20 cellular contexts compared by ENCODE assay signal in the genomic region with DNA sequence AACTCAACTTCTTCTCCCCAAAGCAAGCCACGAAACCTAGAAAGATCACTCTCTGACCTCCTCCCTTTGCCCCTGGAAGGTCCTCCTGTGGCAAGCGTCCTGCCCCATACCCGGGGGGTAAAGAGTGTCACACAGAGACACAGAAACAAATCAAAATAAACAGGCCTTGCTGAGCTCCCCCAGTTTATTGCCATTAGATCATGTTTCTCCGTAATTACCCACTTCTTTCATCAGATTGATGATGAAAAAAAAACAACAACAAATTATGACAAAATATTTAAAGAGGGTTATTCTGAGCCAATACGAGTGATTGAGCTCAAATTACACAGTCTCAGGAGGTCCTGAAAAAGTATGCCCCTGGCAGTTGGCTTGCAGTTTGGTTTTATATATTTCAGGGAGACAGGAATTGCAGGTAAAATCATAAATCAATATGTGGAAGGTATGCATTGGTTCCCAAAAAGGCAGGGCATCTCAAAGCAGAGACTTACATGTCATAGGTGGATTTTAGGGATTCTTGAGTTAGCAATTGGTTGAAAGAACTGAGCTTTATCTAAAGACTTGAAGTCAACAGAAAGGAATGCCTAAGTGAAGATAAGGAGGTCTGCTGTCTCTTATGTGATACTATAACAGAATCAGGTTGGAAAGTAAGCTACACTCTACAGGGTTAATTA.
DNase-seq lines count a peak whose midpoint lies in the region; ATAC-seq, FAIRE-seq and TF ChIP-seq lines count a peak whose summit lies in the region.
"Had no signal": no experiment of that assay in that cellular context is flagged by ENCODE, and none has a peak within 500 bp of the region (broad histone marks: within the 10 kb centered on the region; RNA-seq: fewer than 3 reads in every experiment).

No MANE protein-coding gene starts in this region.

- H3K4me1 ChIP-seq in A549 (peaks cover 6% of the 10 kb centered on the region; the same call in 1 of the 3 replicates), mesendoderm (ENCODE audit: control insufficient read depth, low read depth, low read length) (peaks cover 2% of the 10 kb centered on the region), stomach (peaks cover 0 to 4% (median 0%) of the 10 kb centered on the region in 4 donors), mesenchymal stem cell (ENCODE audit: control insufficient read depth, insufficient read depth, low read depth, low read length) (no peaks in the 10 kb centered on the region)
- no peaks in the 10 kb centered on the region for H3K4me1 ChIP-seq in CD4-positive, alpha-beta memory T cell (ENCODE audit: insufficient read depth, low read length)
- H3K4me1 ChIP-seq: BLaER1, colonic mucosa, thyroid gland had no signal

- no peak overlapping the region for H2BK120ac ChIP-seq in mesendoderm (ENCODE audit: low read depth, low read length)
- H2BK120ac ChIP-seq in mesenchymal stem cell (ENCODE audit: low read depth, low read length), result no peak overlapping the region

- no peak overlapping the region for H4K8ac ChIP-seq in mesendoderm (ENCODE audit: low read depth, low read length)
- no peak overlapping the region for H4K8ac ChIP-seq in mesenchymal stem cell (ENCODE audit: low read length)

- no peak overlapping the region for H3K4me3 Mint-ChIP-seq in CD4-positive, alpha-beta memory T cell
- no peak overlapping the region for H3K4me3 Mint-ChIP-seq in activated T-helper 1 cell treated with anti-CD3 and anti-CD28 coated beads, Interleukin-12 subunit alpha, Interleukin-12 subunit beta, Interleukin-2, Interleukin-4 antibody, amounts not matched to agents 30 ng/mL and 10 ng/mL and 1 ng/mL, durations not matched to agents 14 hours and 24 hours and 36 hours

- H2AK5ac ChIP-seq in mesendoderm (ENCODE audit: low read length), result no peak overlapping the region
- no peak overlapping the region for H2AK5ac ChIP-seq in mesenchymal stem cell (ENCODE audit: low read length, severe bottlenecking)

- no peak overlapping the region for H2BK12ac ChIP-seq in mesenchymal stem cell (ENCODE audit: low read length in 2 of 2)

- peaks cover 66 to 74% of the 10 kb centered on the region in 2 donors for H3K36me3 Mint-ChIP-seq in CD4-positive, alpha-beta memory T cell
- peaks cover 52% of the 10 kb centered on the region for H3K36me3 Mint-ChIP-seq in activated T-helper 1 cell treated with anti-CD3 and anti-CD28 coated beads, Interleukin-12 subunit alpha, Interleukin-12 subunit beta, Interleukin-2, Interleukin-4 antibody, amounts not matched to agents 30 ng/mL and 10 ng/mL and 1 ng/mL, durations not matched to agents 14 hours and 24 hours and 36 hours (ENCODE audit: low read depth)

- DNase-seq in A549 (ENCODE audit: low read depth in 1 of 2, low spot score in 1 of 2) (no peak), mesendoderm (peak; percentile 95), foreskin melanocyte (no peak), NCI-H146 treated with DMSO at 0.1 percent for 48 hours (lab: John Stamatoyannopoulos, UW; ENCODE audit: unreplicated experiment) (no peak), stomach (no peak), mesenchymal stem cell (no peak)
- DNase-seq in CD4-positive, alpha-beta memory T cell, result no peak
- DNase-seq in activated T-helper 1 cell treated with anti-CD3 and anti-CD28 coated beads, Interleukin-12 subunit alpha, Interleukin-12 subunit beta, Interleukin-2, Interleukin-4 antibody, amounts not matched to agents 30 ng/mL and 10 ng/mL and 1 ng/mL, durations not matched to agents 14 hours and 24 hours and 36 hours (ENCODE audit: low spot score), result no peak
- DNase-seq: activated CD4-positive, alpha-beta T cell treated with anti-CD3 and anti-CD28 coated beads, Interleukin-2, amount 50 U/mL, for 48 hours; colonic mucosa; DMS79 treated with DMSO at 0.1 percent for 48 hours; heart left ventricle; NCI-H1694 treated with DMSO at 0.1 percent for 48 hours; NCI-H446; thyroid gland had no signal

- H3K9me3 ChIP-seq in A549, result 0 out of 3 replicates have a peak, but pooled peaks cover 4% of the 10 kb centered on the region
- no peaks in the 10 kb centered on the region for H3K9me3 ChIP-seq in CD4-positive, alpha-beta memory T cell (ENCODE audit: control insufficient read depth in 1 of 2, low read length in 2 of 2)
- H3K9me3 ChIP-seq in stomach, result peaks cover 0 to 8% (median 4%) of the 10 kb centered on the region in 4 donors
- peaks cover 6% of the 10 kb centered on the region for H3K9me3 ChIP-seq in mesenchymal stem cell (ENCODE audit: control insufficient read depth, low read length)
- H3K9me3 ChIP-seq: BLaER1, colonic mucosa, thyroid gland had no signal

- ATAC-seq in A549, result no peak
- ATAC-seq: HCT116, heart left ventricle had no signal

- H3K4ac ChIP-seq in mesendoderm (ENCODE audit: low read depth, low read length) (peak overlapping the region; percentile 70), mesenchymal stem cell (ENCODE audit: low read depth in 1 of 2, low read length in 2 of 2) (no peak overlapping the region)

- H3K23ac ChIP-seq in mesendoderm (ENCODE audit: low read length) (no peak overlapping the region), mesenchymal stem cell (ENCODE audit: low read length in 2 of 2) (no peak overlapping the region)

- H3K36me3 ChIP-seq in CD4-positive, alpha-beta memory T cell (ENCODE audit: insufficient read depth, low read length), result peaks cover 39% of the 10 kb centered on the region
- H3K36me3 ChIP-seq in mesendoderm (ENCODE audit: control insufficient read depth, insufficient read depth, low read length) (no peaks in the 10 kb centered on the region), stomach (no peaks in the 10 kb centered on the region), mesenchymal stem cell (ENCODE audit: control insufficient read depth in 1 of 2, insufficient read depth in 2 of 2, low read depth in 1 of 2, low read length in 2 of 2) (peaks cover 0 to 81% of the 10 kb centered on the region in 2 experiments)
- H3K36me3 ChIP-seq: colonic mucosa, thyroid gland had no signal

- no peak overlapping the region for H3K14ac ChIP-seq in mesenchymal stem cell (ENCODE audit: low read length in 2 of 2)

- H3K9ac ChIP-seq in mesendoderm (ENCODE audit: low read length), result no peak overlapping the region
- no peak overlapping the region for H3K9ac ChIP-seq in mesenchymal stem cell (ENCODE audit: low read length)
- H3K9ac ChIP-seq: BLaER1 had no signal

- TF ChIP-seq RAD21 in A549 (conservative IDR thresholded peaks at IDR 0.05 in 1 of 2, IDR thresholded peaks at IDR 0.05 in 1 of 2), result no peak

- H2AFZ ChIP-seq in mesenchymal stem cell (ENCODE audit: low read depth, low read length), result no peak overlapping the region

- peaks cover 0 to 9% (median 0%) of the 10 kb centered on the region in 8 donors for H3K9me3 Mint-ChIP-seq in CD4-positive, alpha-beta memory T cell
- peaks cover 2% of the 10 kb centered on the region for H3K9me3 Mint-ChIP-seq in activated T-helper 1 cell treated with anti-CD3 and anti-CD28 coated beads, Interleukin-12 subunit alpha, Interleukin-12 subunit beta, Interleukin-2, Interleukin-4 antibody, amounts not matched to agents 30 ng/mL and 10 ng/mL and 1 ng/mL, durations not matched to agents 14 hours and 24 hours and 36 hours

- CTCF ChIA-PET in A549 (lab: Yijun Ruan, JAX), result interaction anchor here (1.0 kb wide), 1 partner anchor 37 kb away, joined by 3 read pairs; no protein-coding TSS in a partner anchor
- CTCF ChIA-PET in CD4-positive, alpha-beta memory T cell (lab: Charles Lee; ENCODE audit: partially characterized antibody), result interaction anchor here (1.0 to 1.9 kb wide), 2 partner anchors 9 to 12 kb away, joined by 4 to 6 read pairs; no protein-coding TSS in a partner anchor

- TF ChIP-seq CTCF in A549 (IDR thresholded peaks at IDR 0.05), result no peak
- no peak for TF ChIP-seq CTCF in stomach (IDR thresholded peaks at IDR 0.05)

- H3K4me1 Mint-ChIP-seq in CD4-positive, alpha-beta memory T cell, result peaks cover 2 to 23% (median 13%) of the 10 kb centered on the region in 4 donors
- H3K4me1 Mint-ChIP-seq in activated T-helper 1 cell treated with anti-CD3 and anti-CD28 coated beads, Interleukin-12 subunit alpha, Interleukin-12 subunit beta, Interleukin-2, Interleukin-4 antibody, amounts not matched to agents 30 ng/mL and 10 ng/mL and 1 ng/mL, durations not matched to agents 14 hours and 24 hours and 36 hours (ENCODE audit: low read depth), result peaks cover 18% of the 10 kb centered on the region

- H3K27me3 Mint-ChIP-seq in CD4-positive, alpha-beta memory T cell, result no peaks in the 10 kb centered on the region
- H3K27me3 Mint-ChIP-seq in activated T-helper 1 cell treated with anti-CD3 and anti-CD28 coated beads, Interleukin-12 subunit alpha, Interleukin-12 subunit beta, Interleukin-2, Interleukin-4 antibody, amounts not matched to agents 30 ng/mL and 10 ng/mL and 1 ng/mL, durations not matched to agents 14 hours and 24 hours and 36 hours (ENCODE audit: insufficient read depth), result no peaks in the 10 kb centered on the region

- POLR2A ChIA-PET in A549 (lab: Yijun Ruan, JAX), result no interaction called here
- POLR2A ChIA-PET in CD4-positive, alpha-beta memory T cell (lab: Charles Lee; ENCODE audit: partially characterized antibody), result no interaction called here

- peak overlapping the region in 5 of 7 donors; percentile 29 to 70 (median 64) for H3K27ac Mint-ChIP-seq in CD4-positive, alpha-beta memory T cell
- peak overlapping the region; percentile 11 for H3K27ac Mint-ChIP-seq in activated T-helper 1 cell treated with anti-CD3 and anti-CD28 coated beads, Interleukin-12 subunit alpha, Interleukin-12 subunit beta, Interleukin-2, Interleukin-4 antibody, amounts not matched to agents 30 ng/mL and 10 ng/mL and 1 ng/mL, durations not matched to agents 14 hours and 24 hours and 36 hours
- H3K27ac Mint-ChIP-seq: activated T-helper 2 cell treated with anti-CD3 and anti-CD28 coated beads, Interferon-gamma antibody, Interleukin-2, Interleukin-4, amounts not matched to agents 10 μg/mL and 5 μg/mL and 100 μg/mL, durations not matched to agents 14 hours and 24 hours and 36 hours had no signal

- H3K79me1 ChIP-seq in mesendoderm (ENCODE audit: low read length), result no peaks in the 10 kb centered on the region
- H3K79me1 ChIP-seq in mesenchymal stem cell (replicated peaks; ENCODE audit: low read length, poor library complexity, severe bottlenecking), result no peaks in the 10 kb centered on the region

- H3K79me2 ChIP-seq in mesendoderm (ENCODE audit: control insufficient read depth, insufficient read depth, low read length), result no peaks in the 10 kb centered on the region

- TF ChIP-seq EP300 in A549 (IDR thresholded peaks at IDR 0.05), result no peak
- no peak for TF ChIP-seq EP300 in stomach (IDR thresholded peaks at IDR 0.05)

- no peak overlapping the region for H4K5ac ChIP-seq in mesendoderm (ENCODE audit: low read length)

- H3K18ac ChIP-seq in mesendoderm (ENCODE audit: low read length) (peak overlapping the region; percentile 28), mesenchymal stem cell (ENCODE audit: low read depth in 1 of 2, low read length in 2 of 2) (no peak overlapping the region)

- intact Hi-C loops in CD4-positive, alpha-beta memory T cell (cut with micrococcal nuclease), result no loop called here
- intact Hi-C loops in activated T-helper 1 cell treated with anti-CD3 and anti-CD28 coated beads, Interleukin-12 subunit alpha, Interleukin-12 subunit beta, Interleukin-2, Interleukin-4 antibody, amounts not matched to agents 30 ng/mL and 10 ng/mL and 1 ng/mL, durations not matched to agents 14 hours and 24 hours and 36 hours (cut with micrococcal nuclease), result no loop called here
- intact Hi-C loops in stomach (cut with DNase I; ENCODE audit: low total_unique reads), result no loop called here

- no peak overlapping the region for H4K91ac ChIP-seq in mesenchymal stem cell (ENCODE audit: low read length)

- H3K27me3 ChIP-seq in CD4-positive, alpha-beta memory T cell (ENCODE audit: insufficient read depth, low read length), result no peaks in the 10 kb centered on the region
- no peaks in the 10 kb centered on the region for H3K27me3 ChIP-seq in mesendoderm (ENCODE audit: insufficient read depth, low read length, poor library complexity)
- no peaks in the 10 kb centered on the region for H3K27me3 ChIP-seq in stomach
- no peaks in the 10 kb centered on the region for H3K27me3 ChIP-seq in mesenchymal stem cell (ENCODE audit: control insufficient read depth in 1 of 2, insufficient read depth in 1 of 2, low read length in 2 of 2)
- H3K27me3 ChIP-seq: BLaER1, colonic mucosa, heart left ventricle, thyroid gland had no signal

- H3K4me3 ChIP-seq in A549, result no peak overlapping the region
- H3K4me3 ChIP-seq in CD4-positive, alpha-beta memory T cell (ENCODE audit: low read length in 2 of 2), result no peak overlapping the region
- no peak overlapping the region for H3K4me3 ChIP-seq in mesendoderm (ENCODE audit: low read length)
- no peak overlapping the region for H3K4me3 ChIP-seq in stomach
- H3K4me3 ChIP-seq in mesenchymal stem cell (ENCODE audit: insufficient read depth in 1 of 2, low read depth in 1 of 2, low read length in 2 of 2), result no peak overlapping the region
- H3K4me3 ChIP-seq: BLaER1, colonic mucosa, heart left ventricle, thyroid gland had no signal

- H3K56ac ChIP-seq in mesendoderm (ENCODE audit: low read length), result no peak overlapping the region

- WGBS in A549 (ENCODE audit: missing lambda C conversion rate), result 35% methylated on average over 5 of the region's 5 CpGs
- WGBS in mesendoderm (ENCODE audit: extremely low coverage, insufficient coverage, low lambda C conversion rate), result no CpG with 5 or more reads among the region's 5 CpGs
- 70 to 83% (median 74%) methylated on average over 5 of the region's 5 CpGs for WGBS in stomach, 5 donors
- WGBS in mesenchymal stem cell, result 66% methylated on average over 4 of the region's 5 CpGs

- no peak for FAIRE-seq in A549 (lab: Jason Lieb, UNC)
- FAIRE-seq: islet of Langerhans had no signal

- H3K27ac ChIP-seq in A549, result peak overlapping the region in 1 of 2 experiments; percentile 29; a peak in 2 of 6 replicates
- H3K27ac ChIP-seq in CD4-positive, alpha-beta memory T cell (ENCODE audit: low read depth, low read length), result no peak overlapping the region
- no peak overlapping the region for H3K27ac ChIP-seq in mesendoderm (ENCODE audit: low read depth, low read length)
- no peak overlapping the region for H3K27ac ChIP-seq in stomach
- no peak overlapping the region for H3K27ac ChIP-seq in mesenchymal stem cell (ENCODE audit: low read length, poor library complexity, severe bottlenecking)
- H3K27ac ChIP-seq: BLaER1, colonic mucosa, epithelial cell of prostate, thyroid gland had no signal

- H2BK15ac ChIP-seq in mesendoderm (replicated peaks; ENCODE audit: low read depth) (no peak overlapping the region), mesenchymal stem cell (ENCODE audit: low read depth, poor library complexity, severe bottlenecking) (no peak overlapping the region)

- 0 out of 3 replicates have a peak overlapping the region, but pooled peaks have one; percentile 3 for H3K4me2 ChIP-seq in A549
- no peak overlapping the region for H3K4me2 ChIP-seq in mesendoderm (ENCODE audit: low read length)
- H3K4me2 ChIP-seq in mesenchymal stem cell (ENCODE audit: low read length, poor library complexity, severe bottlenecking), result no peak overlapping the region
- H3K4me2 ChIP-seq: BLaER1 had no signal

- H2BK5ac ChIP-seq in mesendoderm (ENCODE audit: low read length) (no peak overlapping the region), mesenchymal stem cell (ENCODE audit: low read depth, low read length, poor library complexity, severe bottlenecking) (no peak overlapping the region)

- TF ChIP-seq POLR2A in A549 (IDR thresholded peaks at IDR 0.05; ENCODE audit: low read length) (no peak), stomach (IDR thresholded peaks at IDR 0.05) (no peak)
